ENCODE assay signal across 15 cellular contexts in the genomic region with DNA sequence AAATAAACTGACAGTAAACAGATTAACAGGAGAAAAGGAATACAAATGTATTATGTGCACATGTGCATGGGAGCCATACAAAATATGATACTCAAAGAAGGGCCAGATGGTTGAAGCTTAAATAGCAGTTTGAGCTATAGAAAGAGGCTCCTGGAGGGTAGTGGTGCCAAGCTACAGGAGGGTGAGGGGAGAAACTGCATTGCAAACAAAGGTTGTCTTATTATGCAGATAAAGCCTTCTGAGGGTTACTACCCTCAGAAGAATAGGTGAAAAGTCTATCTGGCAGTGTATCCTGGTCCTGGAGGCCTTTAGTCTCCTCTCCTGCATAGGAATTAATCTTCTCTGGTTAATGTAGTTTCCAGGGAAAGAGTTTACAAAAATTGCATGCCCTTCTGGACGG.
DNase-seq lines count a peak whose midpoint lies in the region; ATAC-seq, FAIRE-seq and TF ChIP-seq lines count a peak whose summit lies in the region.
"Had no signal": no experiment of that assay in that cellular context is flagged by ENCODE, and none has a peak within 500 bp of the region (broad histone marks: within the 10 kb centered on the region; RNA-seq: fewer than 3 reads in every experiment).

No MANE protein-coding gene starts in this region.

- no peaks in the 10 kb centered on the region for H3K79me2 ChIP-seq in GM23338 (replicated peaks; ENCODE audit: insufficient read depth)
- no peaks in the 10 kb centered on the region for H3K79me2 ChIP-seq in H1 (ENCODE audit: control insufficient read depth in 1 of 2, insufficient read depth in 2 of 2, low read length in 2 of 2)

- no peak overlapping the region for H2BK12ac ChIP-seq in H1 (ENCODE audit: low read depth, low read length)

- H3K9me2 ChIP-seq in GM23338 (ENCODE audit: insufficient read depth), result no peaks in the 10 kb centered on the region

- H3K27ac Mint-ChIP-seq in GM23338, result no peak overlapping the region
- H3K27ac Mint-ChIP-seq: CD4-positive, CD25-positive, alpha-beta regulatory T cell had no signal

- ATAC-seq in GM23338 (peak; percentile 92), GM19467 (IDR thresholded peaks at IDR 0.05; ENCODE audit: unreplicated experiment) (no peak)

- H3K79me1 ChIP-seq in H1 (ENCODE audit: low read depth, low read length), result no peaks in the 10 kb centered on the region

- no peaks in the 10 kb centered on the region for H3K9me3 Mint-ChIP-seq in GM23338

- DNase-seq in GM23338 (ENCODE audit: low spot score) (no peak), NCI-H446 treated with DMSO at 0.1 percent for 48 hours (lab: John Stamatoyannopoulos, UW) (peak; percentile 33), H1 (ENCODE audit: low read depth in 1 of 2, low spot score in 2 of 2) (no peak), SKM-1 treated with dmso at 0.1 percent for 144 hours (lab: John Stamatoyannopoulos, UW; ENCODE audit: unreplicated experiment) (no peak), GOT3 (lab: John Stamatoyannopoulos, UW) (no peak)
- DNase-seq: CD4-positive, CD25-positive, alpha-beta regulatory T cell; DMS79 treated with DMSO at 0.1 percent for 48 hours; KG1; NCI-H1105 treated with DMSO at 0.1 percent for 48 hours; NCI-H187 treated with DMSO at 0.1 percent for 48 hours; NCI-H345; NCI-H526 treated with DMSO at 0.1 percent for 48 hours; Peyer's patch had no signal

- no peak overlapping the region for H3K4me3 Mint-ChIP-seq in GM23338

- H3K4me2 ChIP-seq in GM23338 (peak overlapping the region; percentile 64), H1 (ENCODE audit: insufficient read depth in 1 of 2, low read depth in 2 of 2, low read length in 2 of 2) (peak overlapping the region; percentile 16 to 54; a peak in 2 of 4 replicates)

- H4K5ac ChIP-seq in H1 (ENCODE audit: insufficient read length, low read depth, low read length), result no peak overlapping the region

- H3K18ac ChIP-seq in H1 (ENCODE audit: extremely low read depth, low read length), result no peak overlapping the region

- no peaks in the 10 kb centered on the region for H4K20me1 ChIP-seq in GM23338 (replicated peaks; ENCODE audit: insufficient read depth)
- no peaks in the 10 kb centered on the region for H4K20me1 ChIP-seq in H1 (replicated peaks in 1 of 2; ENCODE audit: control insufficient read depth in 1 of 2, insufficient read depth in 2 of 2, low read length in 2 of 2)

- H3F3A ChIP-seq in GM23338 (replicated peaks; ENCODE audit: low read depth), result no peaks in the 10 kb centered on the region

- TF ChIP-seq CTCF in GM23338 (conservative IDR thresholded peaks at IDR 0.05; ENCODE audit: low read depth in 2 of 2) (no peak), H1 (IDR thresholded peaks at IDR 0.05; ENCODE audit: control extremely low read depth in 1 of 3, insufficient read depth in 1 of 3, low read depth in 1 of 3, low read length in 3 of 3) (no peak)

- H3K27me3 Mint-ChIP-seq in GM23338 (ENCODE audit: insufficient read depth, low read depth, poor library complexity), result peaks cover 2% of the 10 kb centered on the region
- H3K27me3 Mint-ChIP-seq: CD4-positive, CD25-positive, alpha-beta regulatory T cell had no signal

- no peaks in the 10 kb centered on the region for H3K27me3 ChIP-seq in GM23338 (ENCODE audit: insufficient read depth)
- H3K27me3 ChIP-seq in HUES48 (ENCODE audit: control insufficient read depth, insufficient read depth, low read length), result no peaks in the 10 kb centered on the region
- H3K27me3 ChIP-seq in H1 (replicated peaks in 1 of 4; ENCODE audit: control insufficient read depth in 3 of 4, extremely low read depth in 1 of 4, insufficient read depth in 3 of 4, low read length in 3 of 4), result no peaks in the 10 kb centered on the region
- H3K27me3 ChIP-seq: Peyer's patch had no signal

- H3K9ac ChIP-seq in HUES48 (ENCODE audit: low read depth, low read length), result no peak overlapping the region
- no peak overlapping the region for H3K9ac ChIP-seq in H1 (replicated peaks in 1 of 4; ENCODE audit: extremely low read depth in 1 of 4, low read depth in 3 of 4, low read length in 3 of 4)

- no peak overlapping the region for H4K8ac ChIP-seq in H1 (ENCODE audit: extremely low read depth, insufficient read depth, low read length)

- no peak overlapping the region for H2BK120ac ChIP-seq in H1 (replicated peaks; ENCODE audit: low read depth, low read length)

- peak overlapping the region; percentile 32; the same call in 1 of the 2 replicates for H3K4me3 ChIP-seq in GM23338
- H3K4me3 ChIP-seq in HUES48 (ENCODE audit: low read depth, low read length), result no peak overlapping the region
- no peak overlapping the region; a peak in 1 of 8 replicates for H3K4me3 ChIP-seq in H1 (ENCODE audit: extremely low read depth in 1 of 4, insufficient read depth in 2 of 4, low read depth in 3 of 4, low read length in 4 of 4)
- H3K4me3 ChIP-seq: Peyer's patch had no signal

- H3K23me2 ChIP-seq in H1 (ENCODE audit: low read depth, low read length), result no peaks in the 10 kb centered on the region

- no peak overlapping the region for H3K14ac ChIP-seq in H1 (ENCODE audit: insufficient read length)

- POLR2A ChIA-PET in H1 (lab: Charles Lee; ENCODE audit: partially characterized antibody), result interaction anchor here (1.3 kb wide), 1 partner anchor 10 kb away, joined by 3 read pairs; no protein-coding TSS in a partner anchor

- TF ChIP-seq POLR2A in H1 (IDR thresholded peaks at IDR 0.05; ENCODE audit: control extremely low read depth in 1 of 2, low read depth in 2 of 2, low read length in 2 of 2), result no peak

- no peaks in the 10 kb centered on the region for H3K36me3 Mint-ChIP-seq in GM23338 (ENCODE audit: low read depth)
- H3K36me3 Mint-ChIP-seq: CD4-positive, CD25-positive, alpha-beta regulatory T cell had no signal

- no peak overlapping the region for H3K56ac ChIP-seq in H1 (replicated peaks; ENCODE audit: insufficient read length, low read depth, low read length)

- TF ChIP-seq RAD21 in H1 (IDR thresholded peaks at IDR 0.05 in 1 of 2, conservative IDR thresholded peaks at IDR 0.05 in 1 of 2; ENCODE audit: low read depth in 2 of 2, low read length in 2 of 2), result no peak

- no peak for TF ChIP-seq EP300 in H1 (IDR thresholded peaks at IDR 0.05; ENCODE audit: borderline replicate concordance in 1 of 2, low read depth in 2 of 2, low read length in 2 of 2)

- no peak overlapping the region for H3K23ac ChIP-seq in H1 (ENCODE audit: insufficient read length)

- WGBS in H1 (ENCODE audit: extremely low coverage in 1 of 2, insufficient coverage in 1 of 2, insufficient read length in 1 of 2, insufficient replicate concordance in 2 of 2, low coverage in 1 of 2, low lambda C conversion rate in 2 of 2, missing lambda C conversion rate in 1 of 2), 2 experiments, result 43% methylated on average over 1 of the region's 1 CpG; no CpG with 5 or more reads in 1 of the 2 experiments

- H3K27ac ChIP-seq in GM23338 (ENCODE audit: low read depth), result no peak overlapping the region
- H3K27ac ChIP-seq in HUES48 (ENCODE audit: low read depth, low read length), result peak overlapping the region; percentile 43
- no peak overlapping the region for H3K27ac ChIP-seq in H1 (ENCODE audit: low read depth, low read length)
- H3K27ac ChIP-seq: Peyer's patch had no signal

- no peak overlapping the region for H2AFZ ChIP-seq in GM23338
- no peak overlapping the region for H2AFZ ChIP-seq in H1 (ENCODE audit: low read length)

- H3K4me1 Mint-ChIP-seq in GM23338, result peaks cover 17% of the 10 kb centered on the region
- H3K4me1 Mint-ChIP-seq: CD4-positive, CD25-positive, alpha-beta regulatory T cell had no signal

- H4K91ac ChIP-seq in H1 (replicated peaks; ENCODE audit: insufficient read length, low read length), result no peak overlapping the region

- H2AK5ac ChIP-seq in H1 (ENCODE audit: low read depth, low read length), result no peak overlapping the region

- H2BK15ac ChIP-seq in H1 (ENCODE audit: low read length), result no peak overlapping the region

- CTCF ChIA-PET in H1 (lab: Charles Lee; ENCODE audit: partially characterized antibody), result interaction anchor here (0.6 to 1.2 kb wide), 3 partner anchors 78 to 1424 kb away, joined by 3 read pairs; no protein-coding TSS in a partner anchor

- H2BK5ac ChIP-seq in H1 (ENCODE audit: low read depth, low read length), result no peak overlapping the region

- no peak overlapping the region for H2BK20ac ChIP-seq in H1 (ENCODE audit: low read length)

- H3K36me3 ChIP-seq in GM23338 (ENCODE audit: insufficient read depth) (no peaks in the 10 kb centered on the region), HUES48 (ENCODE audit: control insufficient read depth, insufficient read depth, low read length) (no peaks in the 10 kb centered on the region), H1 (ENCODE audit: control insufficient read depth in 2 of 4, insufficient read depth in 4 of 4, low read length in 3 of 4) (no peaks in the 10 kb centered on the region)
- H3K36me3 ChIP-seq: Peyer's patch had no signal

- no peak for FAIRE-seq in H1 (lab: Jason Lieb, UNC)

- no peaks in the 10 kb centered on the region for H3K9me3 ChIP-seq in HUES48 (ENCODE audit: control insufficient read depth, insufficient read depth, low read length)
- H3K9me3 ChIP-seq in H1 (ENCODE audit: insufficient read depth in 2 of 2, low read depth in 1 of 2, low read length in 1 of 2), result no peaks in the 10 kb centered on the region
- H3K9me3 ChIP-seq: Peyer's patch had no signal

- peaks cover 17% of the 10 kb centered on the region for H3K4me1 ChIP-seq in GM23338 (ENCODE audit: insufficient read depth)
- peaks cover 14% of the 10 kb centered on the region for H3K4me1 ChIP-seq in HUES48 (ENCODE audit: control insufficient read depth, insufficient read depth, low read length)
- H3K4me1 ChIP-seq in H1 (replicated peaks in 1 of 4; ENCODE audit: control insufficient read depth in 3 of 4, insufficient read depth in 4 of 4, low read length in 3 of 4), result peaks cover 1 to 10% (median 7%) of the 10 kb centered on the region in 4 experiments; a peak in 4 of 7 replicates
- H3K4me1 ChIP-seq: Peyer's patch had no signal

- no peak overlapping the region for H3K4ac ChIP-seq in H1 (replicated peaks; ENCODE audit: insufficient read length, low read depth, low read length)

TF ChIP-seq in H1, 55 proteins besides CTCF, POLR2A, EP300 and RAD21 (continues in another document):
- TF ChIP-seq CBX5 (IDR thresholded peaks at IDR 0.05; ENCODE audit: low read depth, low read length), result no peak
- TF ChIP-seq POLR2AphosphoS5 (IDR thresholded peaks at IDR 0.05; ENCODE audit: low read depth, low read length), result no peak
- no peak for TF ChIP-seq NRF1 (IDR thresholded peaks at IDR 0.05; ENCODE audit: low read depth, low read length)
- no peak for TF ChIP-seq HDAC6 (IDR thresholded peaks at IDR 0.05; ENCODE audit: low read depth, low read length)
- TF ChIP-seq CTBP2 (IDR thresholded peaks at IDR 0.05; ENCODE audit: borderline replicate concordance, insufficient read depth, insufficient read length, low read length), result no peak
- TF ChIP-seq SIX5 (IDR thresholded peaks at IDR 0.05; ENCODE audit: low read depth, low read length), result no peak
- TF ChIP-seq POU5F1 (IDR thresholded peaks at IDR 0.05; ENCODE audit: low read depth, low read length), result no peak
